In the genomic region with DNA sequence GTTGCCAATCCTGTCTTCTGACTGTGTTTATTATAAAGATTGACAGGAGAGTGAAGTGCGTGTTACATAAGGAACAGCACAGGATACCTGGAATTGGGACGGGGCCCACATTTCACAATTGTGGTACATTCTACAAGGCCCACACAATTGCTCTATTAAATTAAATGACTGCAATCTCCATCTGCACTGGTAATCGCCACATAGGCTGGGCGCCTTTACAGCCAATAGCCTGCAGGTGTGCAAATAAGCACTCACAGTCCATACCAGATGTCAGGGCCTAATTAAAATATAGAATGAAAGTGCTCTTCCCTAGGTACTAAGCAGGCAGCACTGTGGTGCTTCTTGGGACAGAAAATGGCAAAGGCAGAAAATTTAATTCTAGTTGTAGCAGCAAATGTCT, we compare ENCODE assay signal across 21 cellular contexts.
DNase-seq lines count a peak whose midpoint lies in the region; ATAC-seq and TF ChIP-seq lines count a peak whose summit lies in the region.
"Had no signal": no experiment of that assay in that cellular context is flagged by ENCODE, and none has a peak within 500 bp of the region (broad histone marks: within the 10 kb centered on the region; RNA-seq: fewer than 3 reads in every experiment).

No MANE protein-coding gene starts in this region.

- peaks cover 9% of the 10 kb centered on the region; the same call in 1 of the 2 replicates for H3K9me2 ChIP-seq in PC-9 (ENCODE audit: insufficient read depth)

- no peak overlapping the region for H2AFZ ChIP-seq in PC-9

- no peak overlapping the region for H3K27ac ChIP-seq in PC-9
- H3K27ac ChIP-seq: HL-60, stomach had no signal

- ATAC-seq in left colon (peak; percentile 99), HG03469 (IDR thresholded peaks at IDR 0.05; ENCODE audit: unreplicated experiment) (no peak)
- ATAC-seq in activated CD4-positive, CD25-positive, alpha-beta regulatory T cell treated with anti-CD3 and anti-CD28 coated beads, Interleukin-2, amount 50 U/mL, for 24 hours, result no peak

- H3K79me2 ChIP-seq in PC-9 (ENCODE audit: low read depth), result no peaks in the 10 kb centered on the region

- DNase-seq in NCI-H1092 (lab: John Stamatoyannopoulos, UW), result peak; percentile 60
- peak; percentile 93 for DNase-seq in NCI-H1436 treated with DMSO at 0.1 percent for 48 hours (lab: John Stamatoyannopoulos, UW)
- DNase-seq in NCI-H524 (lab: John Stamatoyannopoulos, UW), result peak; percentile 41 to 86
- peak; percentile 71 to 90 for DNase-seq in left colon
- no peak for DNase-seq in PC-9
- DNase-seq: activated naive CD4-positive, alpha-beta T cell treated with anti-CD3 and anti-CD28 coated beads for 36 hours; CD4-positive, CD25-positive, alpha-beta regulatory T cell; effector CD8-positive, alpha-beta T cell; erythroblast; GDM1; H9; head of caudate nucleus; Kasumi-1; MV-4-11; NCI-H446 treated with DMSO at 0.1 percent for 48 hours; stomach; T-helper 9 cell; trophoblast cell had no signal

- H3K4me3 ChIP-seq in PC-9, result no peak overlapping the region
- H3K4me3 ChIP-seq: stomach had no signal

- CTCF ChIA-PET in PC-9 (lab: Charles Lee), result interaction anchor here (0.6 kb wide), 1 partner anchor 335 kb away, joined by 4 read pairs; no protein-coding TSS in a partner anchor

- H3K9me3 ChIP-seq in PC-9 (ENCODE audit: insufficient read depth, low read depth), result no peaks in the 10 kb centered on the region
- H3K9me3 ChIP-seq: stomach had no signal

- no peaks in the 10 kb centered on the region for H3K4me1 ChIP-seq in PC-9 (replicated peaks; ENCODE audit: insufficient read depth)
- H3K4me1 ChIP-seq: stomach had no signal

- H3K27me3 ChIP-seq in PC-9 (ENCODE audit: insufficient read depth, low read depth), result peaks cover 22% of the 10 kb centered on the region
- H3K27me3 ChIP-seq: stomach had no signal

- no peaks in the 10 kb centered on the region for H4K20me1 ChIP-seq in PC-9 (ENCODE audit: insufficient read depth)

- no peaks in the 10 kb centered on the region for H3K36me3 ChIP-seq in PC-9 (ENCODE audit: low read depth)
- H3K36me3 ChIP-seq: stomach had no signal

- intact Hi-C loops in left colon (cut with DNase I, micrococcal nuclease), result no loop called here
- intact Hi-C loops in PC-9 (cut with micrococcal nuclease; ENCODE audit: unreplicated experiment), result no loop called here

- H3K4me2 ChIP-seq in PC-9, result no peak overlapping the region

- no peak for TF ChIP-seq CTCF in PC-9 (conservative IDR thresholded peaks at IDR 0.05)

- POLR2A ChIA-PET in PC-9 (lab: Charles Lee; ENCODE audit: unreplicated experiment), result no interaction called here

- H3F3A ChIP-seq in PC-9 (ENCODE audit: insufficient read depth, low read depth), result no peaks in the 10 kb centered on the region

- BruUV-seq in PC-9 (replicated peaks; lab: Mats Ljungman, UMichigan), result no TSS peak

Comparison
In these comparisons a context has a peak if more than half of its experiments do, and no peak if none do; other contexts are left out.
1. DNase-seq: peak in NCI-H1092 (single experiment), NCI-H1436 treated with DMSO at 0.1 percent for 48 hours (single experiment), NCI-H524 (2 of 2) and left colon (2 of 2); none in PC-9 (0 of 2).